Comparison of ENCODE assay signal across 8 cellular contexts in the genomic region with DNA sequence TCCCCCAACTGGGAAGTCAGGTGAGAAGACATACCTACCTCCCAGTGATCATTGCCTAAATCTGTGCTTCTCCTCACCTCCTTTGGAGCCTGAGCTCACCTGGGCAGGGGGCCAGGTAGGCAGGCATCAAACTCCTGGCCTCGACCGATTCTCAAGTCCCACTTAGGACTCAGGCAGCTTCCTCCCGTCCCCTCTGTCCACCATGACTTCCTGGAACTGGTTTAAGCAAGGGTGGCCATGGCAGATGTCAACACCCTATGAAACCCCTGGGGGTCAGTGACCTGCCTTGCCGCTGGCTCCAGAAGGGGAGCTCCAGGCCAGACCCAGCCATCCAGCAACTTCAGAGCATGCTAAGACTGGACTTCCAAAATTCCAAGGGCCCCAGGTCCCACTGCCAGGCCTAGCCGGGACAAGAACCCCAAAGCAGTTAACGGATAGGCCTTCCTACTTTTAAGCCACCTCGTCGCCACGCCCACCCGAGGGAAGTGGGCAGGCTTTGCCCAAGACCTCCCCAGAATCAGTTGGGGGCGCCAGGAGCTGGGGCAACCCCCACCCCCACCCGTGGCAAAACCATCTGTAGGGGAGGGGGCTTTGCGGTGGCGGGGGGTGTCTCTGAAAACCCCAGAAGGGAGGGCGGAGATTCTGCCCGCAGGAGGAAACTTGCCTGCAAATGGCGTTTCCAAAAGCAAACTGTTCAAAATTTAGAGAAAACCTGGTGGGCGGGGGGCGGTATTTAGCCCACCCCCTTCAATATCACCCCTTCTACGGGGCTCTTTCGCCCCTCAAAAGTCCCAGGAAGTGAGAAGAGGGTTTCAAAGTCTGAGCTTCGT. TPM values are rescaled to one million over a fixed set of nuclear protein-coding genes. Genes with fewer than 3 reads are reported as not detected.
A peak's percentile ranks its signal among the peaks of the same experiment; 100 is the strongest.
DNase-seq lines count a peak whose midpoint lies in the region; ATAC-seq and TF ChIP-seq lines count a peak whose summit lies in the region.

No MANE protein-coding gene starts in this region.

- ATAC-seq in memory B cell (ENCODE audit: low read depth): peak; percentile 8
- ATAC-seq in stimulated activated naive CD8-positive, alpha-beta T cell treated with anti-CD3 and anti-CD28 coated beads, Interleukin-15, Interleukin-2, amounts not matched to agents 100 U/mL and 50 U/mL, for 24 hours: no peak
- ATAC-seq in GM19351 (IDR thresholded peaks at IDR 0.05; ENCODE audit: unreplicated experiment): no peak
- ATAC-seq in HG02981 (IDR thresholded peaks at IDR 0.05; ENCODE audit: unreplicated experiment): no peak

- intact Hi-C loops in activated CD4-positive, alpha-beta T cell treated with anti-CD3 and anti-CD28 coated beads, Interleukin-2, amount 10 ng/mL, durations not matched to agents 24 days and 14 days (cut with micrococcal nuclease): loop anchor here (1.0 kb wide), 1 partner anchor 43 kb away; no protein-coding TSS in a partner anchor

- H3K4me3 ChIP-seq in AG10803 (ENCODE audit: low read length): peak overlapping the region; percentile 94
- H3K4me3 ChIP-seq in ectodermal cell (ENCODE audit: insufficient read depth, low read depth, low read length): peak overlapping the region; percentile 91

- peaks cover 5% of the 10 kb centered on the region for H3K4me1 ChIP-seq in ectodermal cell (ENCODE audit: control insufficient read depth, insufficient read depth, low read length)

- H3K9me3 ChIP-seq in ectodermal cell (ENCODE audit: control insufficient read depth, low read length): no peaks in the 10 kb centered on the region

- H3K27ac Mint-ChIP-seq in activated CD4-positive, alpha-beta T cell treated with anti-CD3 and anti-CD28 coated beads, Interleukin-2, amount 10 ng/mL, durations not matched to agents 24 days and 14 days: peak overlapping the region; percentile 41
- peak overlapping the region; percentile 86 for H3K27ac Mint-ChIP-seq in memory B cell

- DNase-seq in AG10803 (ENCODE audit: low read depth) (peak; percentile 48), HuH-7.5 (ENCODE audit: low spot score) (peak; percentile 56), memory B cell (ENCODE audit: low spot score in 2 of 2) (peak; percentile 23 to 50)
- peak; percentile 86 for DNase-seq in activated CD4-positive, alpha-beta T cell treated with anti-CD3 and anti-CD28 coated beads, Interleukin-2, amount 10 ng/mL, durations not matched to agents 24 days and 14 days
- peak; percentile 59 for DNase-seq in stimulated activated naive CD8-positive, alpha-beta T cell treated with anti-CD3 and anti-CD28 coated beads, Interleukin-15, Interleukin-2, amounts not matched to agents 100 U/mL and 50 U/mL, for 24 hours

- no peaks in the 10 kb centered on the region for H3K27me3 ChIP-seq in ectodermal cell (ENCODE audit: control insufficient read depth, insufficient read depth, low read length, poor library complexity, severe bottlenecking)

- no peaks in the 10 kb centered on the region for H3K9me3 Mint-ChIP-seq in activated CD4-positive, alpha-beta T cell treated with anti-CD3 and anti-CD28 coated beads, Interleukin-2, amount 10 ng/mL, durations not matched to agents 24 days and 14 days
- H3K9me3 Mint-ChIP-seq in memory B cell: no peaks in the 10 kb centered on the region

- no peaks in the 10 kb centered on the region for H3K36me3 Mint-ChIP-seq in activated CD4-positive, alpha-beta T cell treated with anti-CD3 and anti-CD28 coated beads, Interleukin-2, amount 10 ng/mL, durations not matched to agents 24 days and 14 days (ENCODE audit: low read depth)
- H3K36me3 Mint-ChIP-seq in memory B cell: no peaks in the 10 kb centered on the region

- H3K4me3 Mint-ChIP-seq in activated CD4-positive, alpha-beta T cell treated with anti-CD3 and anti-CD28 coated beads, Interleukin-2, amount 10 ng/mL, durations not matched to agents 24 days and 14 days: peak overlapping the region; percentile 85
- peak overlapping the region; percentile 82 for H3K4me3 Mint-ChIP-seq in memory B cell

- no peaks in the 10 kb centered on the region for H3K36me3 ChIP-seq in ectodermal cell (ENCODE audit: control insufficient read depth, insufficient read depth, low read length)

- no peaks in the 10 kb centered on the region for H3K27me3 Mint-ChIP-seq in activated CD4-positive, alpha-beta T cell treated with anti-CD3 and anti-CD28 coated beads, Interleukin-2, amount 10 ng/mL, durations not matched to agents 24 days and 14 days
- H3K27me3 Mint-ChIP-seq in memory B cell: no peaks in the 10 kb centered on the region

- peak overlapping the region; percentile 55 for H3K27ac ChIP-seq in ectodermal cell (ENCODE audit: insufficient read depth, low read depth, low read length, poor library complexity, severe bottlenecking)

- H3K4me1 Mint-ChIP-seq in activated CD4-positive, alpha-beta T cell treated with anti-CD3 and anti-CD28 coated beads, Interleukin-2, amount 10 ng/mL, durations not matched to agents 24 days and 14 days: peaks cover 24% of the 10 kb centered on the region
- peaks cover 15% of the 10 kb centered on the region for H3K4me1 Mint-ChIP-seq in memory B cell

- no peak for TF ChIP-seq CTCF in AG10803 (conservative IDR thresholded peaks at IDR 0.05; ENCODE audit: low read length)

- 11 to 12% methylated on average over 21 to 22 of the region's 22 CpGs for WGBS in ectodermal cell, 2 experiments

RNA-seq across cellular contexts. Expression of gene PLIN3, which starts 0.7 kb away (rescaled TPM):
- 28.6 and 34.4 TPM in 2 replicates for total RNA-seq in activated CD4-positive, alpha-beta T cell treated with anti-CD3 and anti-CD28 coated beads, Interleukin-2, amount 10 ng/mL, durations not matched to agents 24 days and 14 days
- 81.9 TPM for polyA plus RNA-seq in ectodermal cell (2013, experiment 1 of 4)
- 83.0 TPM for polyA plus RNA-seq in ectodermal cell (2013, experiment 2 of 4)
- polyA plus RNA-seq in ectodermal cell (2013, experiment 3 of 4): 66.3 TPM
- polyA plus RNA-seq in ectodermal cell (2013, experiment 4 of 4): 66.7 TPM

RNA-seq across cellular contexts. Expression of gene TICAM1, which starts 35.3 kb away (rescaled TPM):
- 33.8 and 33.9 TPM in 2 replicates for total RNA-seq in activated CD4-positive, alpha-beta T cell treated with anti-CD3 and anti-CD28 coated beads, Interleukin-2, amount 10 ng/mL, durations not matched to agents 24 days and 14 days
- polyA plus RNA-seq in ectodermal cell (2013, experiment 1 of 4): 0.67 TPM
- polyA plus RNA-seq in ectodermal cell (2013, experiment 2 of 4): 0.71 TPM
- 0.69 TPM for polyA plus RNA-seq in ectodermal cell (2013, experiment 3 of 4)
- 0.93 TPM for polyA plus RNA-seq in ectodermal cell (2013, experiment 4 of 4)

RNA-seq across cellular contexts. Expression of gene ARRDC5, which starts 35.9 kb away (rescaled TPM):
- total RNA-seq in activated CD4-positive, alpha-beta T cell treated with anti-CD3 and anti-CD28 coated beads, Interleukin-2, amount 10 ng/mL, durations not matched to agents 24 days and 14 days: 0.24 and 0.28 TPM in 2 replicates
- not detected for polyA plus RNA-seq in ectodermal cell (2013, experiment 1 of 4)
- polyA plus RNA-seq in ectodermal cell (2013, experiment 2 of 4): not detected
- not detected for polyA plus RNA-seq in ectodermal cell (2013, experiment 3 of 4)
- not detected for polyA plus RNA-seq in ectodermal cell (2013, experiment 4 of 4)

RNA-seq across cellular contexts. Expression of gene UHRF1, which starts 42.5 kb away (rescaled TPM):
- total RNA-seq in activated CD4-positive, alpha-beta T cell treated with anti-CD3 and anti-CD28 coated beads, Interleukin-2, amount 10 ng/mL, durations not matched to agents 24 days and 14 days: 158 and 161 TPM in 2 replicates
- polyA plus RNA-seq in ectodermal cell (2013, experiment 1 of 4): 104 TPM
- 117 TPM for polyA plus RNA-seq in ectodermal cell (2013, experiment 2 of 4)
- 46.2 TPM for polyA plus RNA-seq in ectodermal cell (2013, experiment 3 of 4)
- 45.6 TPM for polyA plus RNA-seq in ectodermal cell (2013, experiment 4 of 4)
